ENCODE assay signal across 8 cellular contexts in the genomic region with DNA sequence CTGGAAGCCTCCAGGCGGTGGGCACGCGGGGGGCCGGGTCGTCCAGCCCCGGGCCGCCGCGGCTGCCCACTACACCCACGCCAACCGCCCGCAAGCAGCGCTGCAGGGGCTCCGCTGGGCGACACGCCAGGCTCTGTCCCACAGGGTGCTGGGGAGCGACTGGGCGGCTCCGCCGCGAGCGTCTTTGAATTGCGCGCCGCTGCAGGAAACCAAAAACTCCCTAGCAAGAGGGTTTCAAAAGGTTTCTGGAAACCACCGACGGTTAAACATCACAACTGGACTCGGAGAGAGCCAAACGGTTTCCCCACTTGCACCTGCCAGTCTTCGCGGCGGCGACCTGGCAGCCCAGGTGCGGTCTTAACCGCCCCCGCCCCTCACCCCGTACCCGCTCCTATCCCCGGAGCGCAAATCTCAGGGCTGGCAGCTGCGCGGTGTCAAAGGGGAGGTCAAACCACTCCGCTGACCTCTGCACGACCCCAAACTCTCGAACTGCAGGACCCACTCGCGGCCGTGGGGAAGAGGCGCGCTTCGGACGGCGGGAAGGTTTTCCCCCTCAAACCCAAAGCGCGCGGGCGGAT. TPM values are rescaled to one million over a fixed set of nuclear protein-coding genes. Genes with fewer than 3 reads are reported as not detected.
DNase-seq lines count a peak whose midpoint lies in the region; ATAC-seq and TF ChIP-seq lines count a peak whose summit lies in the region.

No MANE protein-coding gene starts in this region.

- ATAC-seq in HG03064 (IDR thresholded peaks at IDR 0.05; ENCODE audit: low read depth, unreplicated experiment) (peak; percentile 54), T-cell (replicated peaks in 1 of 4) (peak; percentile 14 to 36 (median 17))
- peak; percentile 62 for ATAC-seq in stimulated activated effector memory CD8-positive, alpha-beta T cell treated with anti-CD3 and anti-CD28 coated beads, Interleukin-12 subunit alpha, Interleukin-12 subunit beta, amount 100 ng/mL, for 72 hours

- CTCF ChIA-PET in T-cell (lab: Charles Lee), result no interaction called here

- intact Hi-C loops in lower leg skin (cut with DNase I; ENCODE audit: low total_unique reads), result no loop called here

- peak overlapping the region; percentile 5 for H3K4me3 ChIP-seq in lower leg skin (ENCODE audit: low read depth, poor library complexity, severe bottlenecking)

- H3K4me3 Mint-ChIP-seq in T-cell (peak overlapping the region; percentile 94 to 99 (median 99)), brain (peak overlapping the region; percentile 96 to 98 (median 97))
- peak overlapping the region; percentile 92 for H3K4me3 Mint-ChIP-seq in stimulated activated effector memory CD8-positive, alpha-beta T cell treated with anti-CD3 and anti-CD28 coated beads, Interleukin-12 subunit alpha, Interleukin-12 subunit beta, amount 100 ng/mL, for 72 hours

- H3K4me1 Mint-ChIP-seq in T-cell (peaks cover 62 to 72% (median 63%) of the 10 kb centered on the region in 3 donors), brain (peaks cover 71% of the 10 kb centered on the region)
- peaks cover 43% of the 10 kb centered on the region for H3K4me1 Mint-ChIP-seq in stimulated activated effector memory CD8-positive, alpha-beta T cell treated with anti-CD3 and anti-CD28 coated beads, Interleukin-12 subunit alpha, Interleukin-12 subunit beta, amount 100 ng/mL, for 72 hours

- H3K27me3 Mint-ChIP-seq in T-cell (no peaks in the 10 kb centered on the region), brain (peaks cover 42% of the 10 kb centered on the region)

- DNase-seq in NK-92 treated with Interleukin-12 subunit alpha and Interleukin-12 subunit beta, amount 100 ng/mL, for 24 hours (lab: John Stamatoyannopoulos, UW), result peak; percentile 74
- DNase-seq in NK-92 (lab: John Stamatoyannopoulos, UW; ENCODE audit: unreplicated experiment) (no peak), T-cell (peak in 32 of 34 experiments; percentile 62 to 89 (median 83)), lower leg skin (ENCODE audit: low spot score in 2 of 2) (no peak), NCI-H1930 (lab: John Stamatoyannopoulos, UW) (no peak)
- DNase-seq in stimulated activated effector memory CD8-positive, alpha-beta T cell treated with anti-CD3 and anti-CD28 coated beads, Interleukin-12 subunit alpha, Interleukin-12 subunit beta, amount 100 ng/mL, for 72 hours (ENCODE audit: low spot score in 2 of 2), result peak; percentile 53 to 84

- H3K27ac Mint-ChIP-seq in T-cell (peak overlapping the region; percentile 96 to 97), brain (peak overlapping the region; percentile 91 to 98 (median 93))
- H3K27ac Mint-ChIP-seq in stimulated activated effector memory CD8-positive, alpha-beta T cell treated with anti-CD3 and anti-CD28 coated beads, Interleukin-12 subunit alpha, Interleukin-12 subunit beta, amount 100 ng/mL, for 72 hours, result peak overlapping the region; percentile 94

- TF ChIP-seq CTCF in brain (conservative IDR thresholded peaks at IDR 0.05), result no peak
- no peak for TF ChIP-seq CTCF in lower leg skin (IDR thresholded peaks at IDR 0.05)

- WGBS in lower leg skin, 2 donors, result 1 to 2% methylated on average over 19 to 43 of the region's 57 CpGs

- POLR2A ChIA-PET in T-cell (lab: Charles Lee), result interaction anchor here (0.5 to 3.1 kb wide), 13 partner anchors 10 to 267 kb away, joined by 3 to 24 read pairs (median 4); no protein-coding TSS in a partner anchor

- TF ChIP-seq POLR2A in lower leg skin (IDR thresholded peaks at IDR 0.05), result no peak

- H3K9me3 Mint-ChIP-seq in T-cell, result no peaks in the 10 kb centered on the region
- H3K9me3 Mint-ChIP-seq in brain, result peaks cover 0 to 8% (median 3%) of the 10 kb centered on the region in 5 experiments
- H3K9me3 Mint-ChIP-seq in stimulated activated effector memory CD8-positive, alpha-beta T cell treated with anti-CD3 and anti-CD28 coated beads, Interleukin-12 subunit alpha, Interleukin-12 subunit beta, amount 100 ng/mL, for 72 hours, result no peaks in the 10 kb centered on the region

- peaks cover 45% of the 10 kb centered on the region for H3K36me3 Mint-ChIP-seq in T-cell
- H3K36me3 Mint-ChIP-seq in brain, result peaks cover 36% of the 10 kb centered on the region
- H3K36me3 Mint-ChIP-seq in stimulated activated effector memory CD8-positive, alpha-beta T cell treated with anti-CD3 and anti-CD28 coated beads, Interleukin-12 subunit alpha, Interleukin-12 subunit beta, amount 100 ng/mL, for 72 hours, result peaks cover 72% of the 10 kb centered on the region

RNA-seq across cellular contexts. Expression of gene CXCR4, which starts 1.0 kb away (rescaled TPM):
- total RNA-seq in T-cell (1,000 to 10,000 TPM in 2 of 5 donors, 100 to 1,000 TPM in 3; 274 to 1,514 (median 326) TPM), lower leg skin (1 to 10 TPM; 3.9 to 10.0 (median 8.3) TPM)
- polyA plus RNA-seq in brain (ENCODE audit: insufficient read depth, low read depth, low replicate concordance), result 89.1 TPM

Comparison
In these comparisons a context has a peak if more than half of its experiments do, and no peak if none do; other contexts are left out.
1. DNase-seq: peak in NK-92 treated with Interleukin-12 subunit alpha and Interleukin-12 subunit beta, amount 100 ng/mL, for 24 hours (single experiment), T-cell (32 of 34) and stimulated activated effector memory CD8-positive, alpha-beta T cell treated with anti-CD3 and anti-CD28 coated beads, Interleukin-12 subunit alpha, Interleukin-12 subunit beta, amount 100 ng/mL, for 72 hours (2 of 2); none in NK-92 (single experiment), lower leg skin (0 of 2) and NCI-H1930 (0 of 2).
2. RNA of gene CXCR4, which starts 1.0 kb away (total RNA-seq): 274 to 1,514 TPM in T-cell; 3.9 to 10.0 TPM in lower leg skin; every median in the first group is over 10 times any median in the second.
3. Peak in every context shown above with its lines, with median percentiles within 50 percentile points of each other: ATAC-seq, H3K27ac Mint-ChIP-seq and H3K4me3 Mint-ChIP-seq.